Comparison of ENCODE assay signal across 6 cellular contexts in the genomic region with DNA sequence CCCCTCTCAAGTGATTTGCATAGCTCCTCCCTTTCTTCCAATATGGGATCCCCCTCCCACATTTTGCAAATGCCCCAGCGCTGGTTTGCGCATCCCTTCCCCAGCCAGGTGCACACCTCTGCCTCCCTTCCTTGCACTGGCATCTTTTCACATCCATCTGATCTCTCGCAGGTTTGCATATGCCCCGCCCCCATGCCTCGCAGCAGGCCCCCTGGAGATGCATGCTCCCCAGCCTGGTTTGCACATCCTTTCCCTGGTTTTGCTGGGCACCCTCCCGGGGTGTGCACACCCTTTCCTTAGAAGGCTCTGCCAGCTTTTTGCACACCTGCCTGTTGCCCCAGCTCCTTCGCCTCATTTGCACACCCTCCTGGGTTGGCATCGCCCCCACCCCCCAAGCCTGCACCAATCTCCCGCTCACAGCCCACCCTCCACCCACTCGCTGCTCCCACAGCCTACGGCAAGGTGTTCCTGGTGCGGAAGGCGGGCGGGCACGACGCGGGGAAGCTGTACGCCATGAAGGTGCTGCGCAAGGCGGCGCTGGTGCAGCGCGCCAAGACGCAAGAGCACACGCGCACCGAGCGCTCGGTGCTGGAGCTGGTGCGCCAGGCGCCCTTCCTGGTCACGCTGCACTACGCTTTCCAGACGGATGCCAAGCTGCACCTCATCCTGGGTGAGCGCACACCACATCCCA. TPM values are rescaled to one million over a fixed set of nuclear protein-coding genes. Genes with fewer than 3 reads are reported as not detected.
DNase-seq lines count a peak whose midpoint lies in the region; TF ChIP-seq lines count a peak whose summit lies in the region.

No MANE protein-coding gene starts in this region.

- H3K9ac ChIP-seq in endodermal cell (ENCODE audit: extremely low read depth, low read length, poor library complexity, severe bottlenecking), result peak overlapping the region; percentile 66

- TF ChIP-seq CTCF in BE2C (IDR thresholded peaks at IDR 0.05; ENCODE audit: low read depth, low read length) (no peak), endodermal cell (conservative IDR thresholded peaks at IDR 0.05) (no peak), sigmoid colon (IDR thresholded peaks at IDR 0.05) (no peak)

- H3K4me1 ChIP-seq in BE2C, result peaks cover 4% of the 10 kb centered on the region; the same call in 1 of the 2 replicates
- H3K4me1 ChIP-seq in endodermal cell (ENCODE audit: control insufficient read depth, insufficient read depth, low read length), result peaks cover 7% of the 10 kb centered on the region
- peaks cover 0 to 39% (median 35%) of the 10 kb centered on the region in 4 donors for H3K4me1 ChIP-seq in sigmoid colon

- H3K4me3 ChIP-seq in BE2C (ENCODE audit: low read depth, low read length) (peak overlapping the region; percentile 63), endodermal cell (ENCODE audit: low read length) (peak overlapping the region; percentile 81), sigmoid colon (peak overlapping the region; percentile 79 to 92 (median 84))

- TF ChIP-seq POLR2A in sigmoid colon (IDR thresholded peaks at IDR 0.05), result no peak

- H3K36me3 ChIP-seq in BE2C (no peaks in the 10 kb centered on the region), endodermal cell (ENCODE audit: control insufficient read depth, insufficient read depth, low read length) (peaks cover 30% of the 10 kb centered on the region), sigmoid colon (peaks cover 0 to 39% (median 14%) of the 10 kb centered on the region in 4 donors)

- no peaks in the 10 kb centered on the region for H3K27me3 Mint-ChIP-seq in endodermal cell (ENCODE audit: insufficient read depth)

- H3K9me3 Mint-ChIP-seq in endodermal cell, result no peaks in the 10 kb centered on the region

- H3K27ac ChIP-seq in endodermal cell (ENCODE audit: low read depth, low read length), result no peak overlapping the region
- H3K27ac ChIP-seq in sigmoid colon, result peak overlapping the region in 3 of 4 donors; percentile 79 to 90 (median 83)

- intact Hi-C loops in sigmoid colon (cut with DNase I), result no loop called here

- no peak for TF ChIP-seq EP300 in sigmoid colon (IDR thresholded peaks at IDR 0.05)

- peaks cover 15% of the 10 kb centered on the region for H3K4me1 Mint-ChIP-seq in endodermal cell

- H3K27me3 ChIP-seq in BE2C (no peaks in the 10 kb centered on the region), endodermal cell (ENCODE audit: control insufficient read depth, insufficient read depth, low read length, poor library complexity, severe bottlenecking) (no peaks in the 10 kb centered on the region), sigmoid colon (no peaks in the 10 kb centered on the region)

- 83 to 88% methylated on average over 29 to 35 of the region's 35 CpGs for whole genome bisulfite sequencing in endodermal cell (ENCODE audit: insufficient coverage in 1 of 2, insufficient read length in 1 of 2), 2 experiments
- 43 to 69% methylated on average over 35 of the region's 35 CpGs for WGBS in sigmoid colon, 2 donors

- peaks cover 30% of the 10 kb centered on the region for H3K36me3 Mint-ChIP-seq in endodermal cell (ENCODE audit: low read depth)

- no peak overlapping the region for H3K27ac Mint-ChIP-seq in endodermal cell

- no peaks in the 10 kb centered on the region for H3K9me3 ChIP-seq in BE2C
- no peaks in the 10 kb centered on the region for H3K9me3 ChIP-seq in endodermal cell (ENCODE audit: control insufficient read depth, low read length)
- no peaks in the 10 kb centered on the region for H3K9me3 ChIP-seq in sigmoid colon

- H3K4me3 Mint-ChIP-seq in endodermal cell, result peak overlapping the region; percentile 75

- DNase-seq in BE2C (no peak), NOMO-1 (lab: John Stamatoyannopoulos, UW; ENCODE audit: unreplicated experiment in 2 of 2) (peak; percentile 65 to 79), endodermal cell (peak; percentile 41), sigmoid colon (no peak), NCI-H2196 treated with DMSO at 0.1 percent for 48 hours (lab: John Stamatoyannopoulos, UW; ENCODE audit: unreplicated experiment) (no peak), GM19238 (ENCODE audit: insufficient read length, low spot score) (no peak)

RNA-seq across cellular contexts. Expression of a gene that starts 0.9 kb away (rescaled TPM):
- polyA plus RNA-seq in BE2C (2012; ENCODE audit: insufficient read depth, insufficient read length, low read depth), result 33.0 TPM
- total RNA-seq in endodermal cell (10 to 100 TPM; 13.5 to 14.5 TPM), sigmoid colon (10 to 100 TPM; 15.6 to 24.1 (median 18.6) TPM)
- 10.2 TPM for polyA plus RNA-seq in endodermal cell (2013, experiment 1 of 2)
- 9.9 TPM for polyA plus RNA-seq in endodermal cell (2013, experiment 2 of 2)
- 10 to 100 TPM; 14.4 to 48.4 (median 16.6) TPM for polyA plus RNA-seq in sigmoid colon

RNA-seq across cellular contexts. Expression of a gene that starts 19.9 kb away (rescaled TPM):
- 1.4 TPM for polyA plus RNA-seq in BE2C (2012; ENCODE audit: insufficient read depth, insufficient read length, low read depth)
- total RNA-seq in endodermal cell (10 to 100 TPM; 14.2 to 15.2 TPM), sigmoid colon (1 to 10 TPM; 2.6 to 8.6 (median 3.9) TPM)
- 5.3 TPM for polyA plus RNA-seq in endodermal cell (2013, experiment 1 of 2)
- polyA plus RNA-seq in endodermal cell (2013, experiment 2 of 2), result 4.5 TPM
- polyA plus RNA-seq in sigmoid colon, result 100 to 1,000 TPM in 1 of 3 donors, 10 to 100 TPM in 2; 15.6 to 157 (median 23.6) TPM

RNA-seq across cellular contexts. Expression of a gene that starts 41.9 kb away (rescaled TPM):
- polyA plus RNA-seq in BE2C (2012; ENCODE audit: insufficient read depth, insufficient read length, low read depth), result 187 TPM
- 100 to 1,000 TPM; 235 to 289 TPM for total RNA-seq in endodermal cell
- polyA plus RNA-seq in endodermal cell (2013, experiment 1 of 2), result 188 TPM
- 181 TPM for polyA plus RNA-seq in endodermal cell (2013, experiment 2 of 2)
- total RNA-seq in sigmoid colon, result 100 to 1,000 TPM; 169 to 269 (median 215) TPM
- 1,000 to 10,000 TPM in 1 of 3 donors, 100 to 1,000 TPM in 2; 596 to 1,045 (median 779) TPM for polyA plus RNA-seq in sigmoid colon

RNA-seq across cellular contexts. Expression of a gene that starts 42.5 kb away (rescaled TPM):
- polyA plus RNA-seq in BE2C (2012; ENCODE audit: insufficient read depth, insufficient read length, low read depth), result 825 TPM
- total RNA-seq in endodermal cell (100 to 1,000 TPM; 265 to 352 TPM), sigmoid colon (100 to 1,000 TPM; 182 to 353 (median 269) TPM)
- 224 TPM for polyA plus RNA-seq in endodermal cell (2013, experiment 1 of 2)
- polyA plus RNA-seq in endodermal cell (2013, experiment 2 of 2), result 197 TPM
- polyA plus RNA-seq in sigmoid colon, result 100 to 1,000 TPM; 148 to 232 (median 168) TPM

RNA-seq across cellular contexts. Expression of a gene that starts 54.5 kb away (rescaled TPM):
- polyA plus RNA-seq in BE2C (2012; ENCODE audit: insufficient read depth, insufficient read length, low read depth), result 45.7 TPM
- total RNA-seq in endodermal cell, result 10 to 100 TPM; 22.8 to 34.5 TPM
- polyA plus RNA-seq in endodermal cell (2013, experiment 1 of 2), result 20.0 TPM
- 17.8 TPM for polyA plus RNA-seq in endodermal cell (2013, experiment 2 of 2)
- 10 to 100 TPM; 39.9 to 48.7 (median 45.3) TPM for total RNA-seq in sigmoid colon
- polyA plus RNA-seq in sigmoid colon, result 100 to 1,000 TPM; 151 to 244 (median 219) TPM

Comparison
In these comparisons a context has a peak if more than half of its experiments do, and no peak if none do; other contexts are left out.
1. DNase-seq: peak in NOMO-1 (2 of 2) and endodermal cell (single experiment); none in BE2C (single experiment), sigmoid colon (single experiment), NCI-H2196 treated with DMSO at 0.1 percent for 48 hours (single experiment) and GM19238 (single experiment).
2. Peak in every context shown above with its lines, with median percentiles within 50 percentile points of each other: H3K4me3 ChIP-seq.